ENCODE assay signal across 19 cellular contexts in genomic region chr10:86103391-86104101, GRCh38.
DNase-seq lines count a peak whose midpoint lies in the region; ATAC-seq, FAIRE-seq and TF ChIP-seq lines count a peak whose summit lies in the region.
"Had no signal": no experiment of that assay in that cellular context is flagged by ENCODE, and none has a peak within 500 bp of the region (broad histone marks: within the 10 kb centered on the region; RNA-seq: fewer than 3 reads in every experiment).

No MANE protein-coding gene starts in this region.

- WGBS in GM12878 (ENCODE audit: insufficient coverage, insufficient replicate concordance, low lambda C conversion rate, missing lambda C conversion rate), result 28% methylated on average over 8 of the region's 8 CpGs
- WGBS in neuronal stem cell (ENCODE audit: extremely low coverage in 2 of 2, insufficient read length in 2 of 2, insufficient replicate concordance in 1 of 2), 2 donors, result no CpG with 5 or more reads among the region's 8 CpGs

- peak overlapping the region; percentile 3 for H3K23ac ChIP-seq in neuronal stem cell (ENCODE audit: low read depth, low read length, poor library complexity)

- peak; percentile 37; the same call in 2 of the 3 replicates for TF ChIP-seq CTCF in GM12872 (IDR thresholded peaks at IDR 0.05; ENCODE audit: insufficient read depth, low read depth, low read length)
- TF ChIP-seq CTCF in GM12878 (IDR thresholded peaks at IDR 0.05 in 2 of 3, conservative IDR thresholded peaks at IDR 0.05 in 1 of 3; ENCODE audit: control insufficient read depth in 2 of 3, extremely low read depth in 1 of 3, insufficient read depth in 1 of 3, low read depth in 3 of 3, low read length in 3 of 3), result peak in 1 of 3 experiments; percentile 7; a peak in 2 of 6 replicates

- H2AFZ ChIP-seq in GM12878 (ENCODE audit: control insufficient read depth, low read depth, low read length), result no peak overlapping the region
- H2AFZ ChIP-seq in neuronal stem cell (ENCODE audit: low read length), result no peak overlapping the region
- H2AFZ ChIP-seq: parathyroid adenoma had no signal

- H3K14ac ChIP-seq in neuronal stem cell (ENCODE audit: low read length), result no peak overlapping the region

- H4K8ac ChIP-seq in neuronal stem cell (ENCODE audit: low read depth, low read length), result no peak overlapping the region

- H4K20me1 ChIP-seq in GM12878 (ENCODE audit: control insufficient read depth, insufficient read depth), result no peaks in the 10 kb centered on the region; the same call in 1 of the 2 replicates

- H2BK120ac ChIP-seq in neuronal stem cell (ENCODE audit: low read depth, low read length), result no peak overlapping the region

- RAD21 ChIA-PET in GM12878 (lab: Charles Lee; ENCODE audit: unreplicated experiment), result no interaction called here

- intact Hi-C loops in GM12878 (cut with micrococcal nuclease; ENCODE audit: unreplicated experiment), result loop anchor here (5.0 kb wide), 1 partner anchor 274 kb away; no protein-coding TSS in a partner anchor

- in situ Hi-C loops in GM12878 (cut with MboI), result no loop called here

- H3K79me2 ChIP-seq in GM12878 (ENCODE audit: control insufficient read depth, insufficient read depth, low read length), result no peaks in the 10 kb centered on the region
- H3K79me2 ChIP-seq: parathyroid adenoma had no signal

- no peak overlapping the region for H3K9ac ChIP-seq in GM12878 (ENCODE audit: control insufficient read depth, insufficient read depth, low read length)
- no peak overlapping the region for H3K9ac ChIP-seq in neuronal stem cell (ENCODE audit: low read depth, low read length, poor library complexity)
- H3K9ac ChIP-seq: parathyroid adenoma had no signal

- no peak for FAIRE-seq in GM12878 (lab: Jason Lieb, UNC)
- FAIRE-seq: bronchial epithelial cell had no signal

- H3K9me3 ChIP-seq in GM12878 (replicated peaks; ENCODE audit: control insufficient read depth, insufficient read depth, low read length), result no peaks in the 10 kb centered on the region
- no peaks in the 10 kb centered on the region for H3K9me3 ChIP-seq in neuronal stem cell (replicated peaks in 1 of 2; ENCODE audit: control insufficient read depth in 2 of 2, insufficient read depth in 1 of 2, low read depth in 1 of 2, low read length in 2 of 2)
- H3K9me3 ChIP-seq: Caco-2, esophagus squamous epithelium, SJSA1 had no signal

- H2BK5ac ChIP-seq in neuronal stem cell (ENCODE audit: low read length), result no peak overlapping the region

- H3K4me2 ChIP-seq in GM12878 (ENCODE audit: control insufficient read depth, insufficient read depth) (no peak overlapping the region), neuronal stem cell (ENCODE audit: insufficient read depth, low read length, poor library complexity, severe bottlenecking) (no peak overlapping the region)

- peak overlapping the region; percentile 89 for H4K91ac ChIP-seq in neuronal stem cell (ENCODE audit: low read depth, low read length, poor library complexity)

- H2BK12ac ChIP-seq in neuronal stem cell (ENCODE audit: low read length), result no peak overlapping the region

- H3K27ac ChIP-seq in GM12878 (ENCODE audit: control insufficient read depth, insufficient read depth) (no peak overlapping the region), neuronal stem cell (replicated peaks; ENCODE audit: low read length) (no peak overlapping the region)
- H3K27ac ChIP-seq: esophagus squamous epithelium, parathyroid adenoma, SJSA1 had no signal

- no peak overlapping the region for H2BK15ac ChIP-seq in neuronal stem cell (ENCODE audit: low read length)

- DNase-seq in HEK293T (ENCODE audit: extremely low spot score) (no peak), GM12878 (ENCODE audit: low read depth, low spot score) (no peak), neuronal stem cell (ENCODE audit: low spot score) (no peak), SIG-M5 (lab: John Stamatoyannopoulos, UW) (no peak)
- DNase-seq: activated CD4-positive, CD25-positive, alpha-beta regulatory T cell; Caco-2; esophagus squamous epithelium; GDM1; IMR-90; naive B cell; NCI-H526 treated with DMSO at 0.1 percent for 48 hours; PC-3; stimulated activated CD4-positive, alpha-beta T cell treated with anti-CD3 and anti-CD28 coated beads, Interleukin-4, amount 100 ng/mL, for 1 hour had no signal

- BruUV-seq in GM12878 (replicated peaks; lab: Mats Ljungman, UMichigan), result no TSS peak

- ATAC-seq in GM12878, result peak; percentile 23; the same call in 2 of the 3 replicates
- ATAC-seq in HG03196 (IDR thresholded peaks at IDR 0.05; ENCODE audit: unreplicated experiment), result no peak
- no peak for ATAC-seq in GM21390 (IDR thresholded peaks at IDR 0.05; ENCODE audit: unreplicated experiment)
- ATAC-seq: PC-3 had no signal

- CTCF ChIA-PET in HEK293T (lab: Yijun Ruan, JAX) (interaction anchor here (0.6 kb wide), 1 partner anchor 209 kb away, joined by 3 read pairs; no protein-coding TSS in a partner anchor), GM12878 (lab: Yijun Ruan, JAX) (interaction anchor here (0.7 kb wide), 1 partner anchor 1959 kb away, joined by 3 read pairs; no protein-coding TSS in a partner anchor)

- H3K79me1 ChIP-seq in neuronal stem cell (ENCODE audit: low read depth, low read length), result no peaks in the 10 kb centered on the region

- H3K4me1 ChIP-seq in GM12878 (ENCODE audit: control insufficient read depth, insufficient read depth, low read length), result no peaks in the 10 kb centered on the region
- no peaks in the 10 kb centered on the region for H3K4me1 ChIP-seq in neuronal stem cell (ENCODE audit: control insufficient read depth in 2 of 2, insufficient read depth in 1 of 2, low read depth in 1 of 2, low read length in 2 of 2)
- H3K4me1 ChIP-seq: Caco-2, esophagus squamous epithelium, parathyroid adenoma, SJSA1 had no signal

- SMC1A ChIA-PET in GM12878 (lab: Charles Lee; ENCODE audit: uncharacterized antibody, unreplicated experiment), result no interaction called here

- POLR2A ChIA-PET in HEK293T (lab: Yijun Ruan, JAX), result no interaction called here
- POLR2A ChIA-PET in GM12878 (lab: Charles Lee), result no interaction called here

- H3K36me3 ChIP-seq in GM12878 (ENCODE audit: control insufficient read depth in 2 of 2, insufficient read depth in 2 of 2, low read length in 1 of 2) (no peaks in the 10 kb centered on the region), neuronal stem cell (replicated peaks in 1 of 2; ENCODE audit: control insufficient read depth in 2 of 2, insufficient read depth in 2 of 2, low read length in 2 of 2) (no peaks in the 10 kb centered on the region)
- H3K36me3 ChIP-seq: esophagus squamous epithelium, SJSA1 had no signal

- no peak for TF ChIP-seq RAD21 in GM12878 (IDR thresholded peaks at IDR 0.05; ENCODE audit: insufficient read depth, low read depth, low read length)

- H3K4ac ChIP-seq in neuronal stem cell (ENCODE audit: low read length), result no peak overlapping the region

- H3K4me3 ChIP-seq in GM12878 (no peak overlapping the region), neuronal stem cell (ENCODE audit: low read length in 2 of 2) (no peak overlapping the region)
- H3K4me3 ChIP-seq: esophagus squamous epithelium, SJSA1 had no signal

- H2AK5ac ChIP-seq in neuronal stem cell (ENCODE audit: low read depth, low read length), result no peak overlapping the region

- no peak overlapping the region for H3K18ac ChIP-seq in neuronal stem cell (ENCODE audit: low read length)

- no peak for TF ChIP-seq POLR2A in GM12878 (IDR thresholded peaks at IDR 0.05; ENCODE audit: low read depth, low read length)

- no peak for TF ChIP-seq EP300 in GM12878 (IDR thresholded peaks at IDR 0.05; ENCODE audit: borderline replicate concordance in 1 of 2, control insufficient read depth in 1 of 2, low read depth in 2 of 2, low read length in 2 of 2)

- H3K27me3 ChIP-seq in GM12878 (replicated peaks in 1 of 2; ENCODE audit: control insufficient read depth in 2 of 2, insufficient read depth in 2 of 2, low read length in 1 of 2), result peaks cover 0 to 2% of the 10 kb centered on the region in 2 experiments; a peak in 3 of 4 replicates
- H3K27me3 ChIP-seq in neuronal stem cell (ENCODE audit: control insufficient read depth in 3 of 3, insufficient read depth in 3 of 3, low read depth in 1 of 3, low read length in 3 of 3), result no peaks in the 10 kb centered on the region
- H3K27me3 ChIP-seq: esophagus squamous epithelium, SJSA1 had no signal

TF ChIP-seq in HEK293T, 16 proteins besides CTCF, POLR2A, EP300 and RAD21:
- TF ChIP-seq L3MBTL2 (conservative IDR thresholded peaks at IDR 0.05) (no peak), PKNOX1 (IDR thresholded peaks at IDR 0.05) (peak; percentile 52)

TF ChIP-seq in GM12878, 131 proteins besides CTCF, POLR2A, EP300 and RAD21:
- TF ChIP-seq PBX3 (IDR thresholded peaks at IDR 0.05; ENCODE audit: insufficient replicate concordance, low read depth, low read length) (peak; percentile 40), PKNOX1 (IDR thresholded peaks at IDR 0.05) (peak; percentile 51; the same call in 1 of the 2 replicates), CHD1 (IDR thresholded peaks at IDR 0.05; ENCODE audit: low read depth, low read length) (no peak)
TF ChIP-seq in GM12878: peak in this region for 2.
